ENCODE assay signal across 34 cellular contexts in genomic region chr17:27106982-27107360, GRCh38.
"Had no signal": no experiment of that assay in that cellular context is flagged by ENCODE, and none has a peak within 500 bp of the region (broad histone marks: within the 10 kb centered on the region; RNA-seq: fewer than 3 reads in every experiment).

No MANE protein-coding gene starts in this region.

- FAIRE-seq: astrocyte, endometrium, endothelial cell of umbilical vein had no signal

- H3K27ac ChIP-seq: brain microvascular endothelial cell, cardiac muscle cell, colonic mucosa, esophagus muscularis mucosa, gastroesophageal sphincter, heart right ventricle, WERI-Rb-1 had no signal

- H3K9me3 ChIP-seq: colonic mucosa, esophagus muscularis mucosa, gastroesophageal sphincter, heart right ventricle had no signal

- H3K4me1 Mint-ChIP-seq: activated B cell treated with CpG ODN at 0.5 μM for 24 hours; activated T-helper 17 cell treated with anti-CD3 and anti-CD28 coated beads, Interleukin-2, amount 50 U/mL, for 72 hours; T-helper 17 cell had no signal

- H3K9me3 Mint-ChIP-seq: activated B cell treated with CpG ODN at 0.5 μM for 24 hours; activated T-cell treated with anti-CD3 and anti-CD28 coated beads, Interleukin-2, amount 50 U/mL, for 4 hours; activated T-helper 17 cell treated with anti-CD3 and anti-CD28 coated beads, Interleukin-2, amount 50 U/mL, for 72 hours; T-helper 2 cell treated with Interferon-gamma antibody and Interleukin-4, amounts not matched to agents 5 μg/mL and 100 μg/mL, for 36 hours had no signal

- H3K4me3 ChIP-seq: cardiac muscle cell, colonic mucosa, esophagus muscularis mucosa, gastroesophageal sphincter, heart right ventricle had no signal

- H3K36me3 ChIP-seq: brain microvascular endothelial cell, cardiac muscle cell, colonic mucosa, esophagus muscularis mucosa, gastroesophageal sphincter, heart right ventricle, WERI-Rb-1 had no signal

- H3K27me3 ChIP-seq: brain microvascular endothelial cell, cardiac muscle cell, colonic mucosa had no signal

- H3K36me3 Mint-ChIP-seq: activated naive CD8-positive, alpha-beta T cell had no signal

- ATAC-seq: activated CD4-positive, CD25-positive, alpha-beta regulatory T cell treated with anti-CD3 and anti-CD28 coated beads, Interleukin-2, amount 50 U/mL, for 24 hours; activated CD8-positive, alpha-beta T cell treated with anti-CD3 and anti-CD28 coated beads for 36 hours; activated T-cell treated with anti-CD3 and anti-CD28 coated beads, Interleukin-2, amount 50 U/mL, for 4 hours; activated T-helper 17 cell treated with anti-CD3 and anti-CD28 coated beads, Interleukin-2, amount 50 U/mL, for 72 hours; gastroesophageal sphincter; heart right ventricle; T-helper 17 cell had no signal

- H3K27ac Mint-ChIP-seq: activated B cell treated with CpG ODN at 0.5 μM for 24 hours; activated CD8-positive, alpha-beta T cell treated with anti-CD3 and anti-CD28 coated beads for 36 hours; activated naive CD8-positive, alpha-beta T cell; activated T-helper 17 cell treated with anti-CD3 and anti-CD28 coated beads, Interleukin-2, amount 50 U/mL, for 72 hours; T-helper 17 cell; T-helper 2 cell treated with Interferon-gamma antibody and Interleukin-4, amounts not matched to agents 5 μg/mL and 100 μg/mL, for 36 hours had no signal

- DNase-seq: activated B cell treated with CpG ODN at 0.5 μM for 24 hours; activated CD4-positive, alpha-beta T cell treated with anti-CD3 and anti-CD28 coated beads for 48 hours; activated CD4-positive, alpha-beta T cell treated with anti-CD3 and anti-CD28 coated beads, Interleukin-2, amount 50 U/mL, for 1 hour; activated CD4-positive, alpha-beta T cell treated with anti-CD3 and anti-CD28 coated beads, Interleukin-2, amount 50 U/mL, for 48 hours; activated CD8-positive, alpha-beta memory T cell treated with anti-CD3 and anti-CD28 coated beads for 24 hours; activated CD8-positive, alpha-beta T cell treated with anti-CD3 and anti-CD28 coated beads for 36 hours; activated effector memory CD4-positive, alpha-beta T cell treated with Interleukin-2 at 50 U/mL for 16 hours; activated gamma-delta T cell treated with Interleukin-2 at 50 U/mL for 16 hours; activated naive CD4-positive, alpha-beta T cell treated with anti-CD3 and anti-CD28 coated beads, Interleukin-2, amount 50 U/mL, for 16 hours; activated naive CD4-positive, alpha-beta T cell treated with Interleukin-2 at 50 U/mL for 16 hours; activated T-cell treated with anti-CD3 and anti-CD28 coated beads, Interleukin-2, amount 50 U/mL, for 4 hours; amniotic stem cell; anterior cingulate cortex; brain microvascular endothelial cell; central memory CD4-positive, alpha-beta T cell; cerebellar nuclear complex; colonic mucosa; effector CD8-positive, alpha-beta T cell; foreskin melanocyte; heart right ventricle; T-helper 1 cell; T-helper 17 cell; T1000; WERI-Rb-1 had no signal

- H3K4me1 ChIP-seq: colonic mucosa, esophagus muscularis mucosa, gastroesophageal sphincter, heart right ventricle had no signal

- H3K4me3 Mint-ChIP-seq: activated B cell treated with CpG ODN at 0.5 μM for 24 hours; activated CD8-positive, alpha-beta T cell treated with anti-CD3 and anti-CD28 coated beads for 36 hours; activated naive CD8-positive, alpha-beta T cell; activated T-cell treated with anti-CD3 and anti-CD28 coated beads, Interleukin-2, amount 50 U/mL, for 4 hours; activated T-helper 17 cell treated with anti-CD3 and anti-CD28 coated beads, Interleukin-2, amount 50 U/mL, for 72 hours; T-helper 17 cell; T-helper 2 cell treated with Interferon-gamma antibody and Interleukin-4, amounts not matched to agents 5 μg/mL and 100 μg/mL, for 36 hours had no signal
